In genomic region chr6:6007311-6008113, GRCh38 we compare ENCODE assay signal across 8 cellular contexts. TPM values are rescaled to one million over a fixed set of nuclear protein-coding genes. Genes with fewer than 3 reads are reported as not detected.
DNase-seq lines count a peak whose midpoint lies in the region; TF ChIP-seq lines count a peak whose summit lies in the region.

No MANE protein-coding gene starts in this region.

- peak overlapping the region; percentile 25 for H3K56ac ChIP-seq in mesendoderm (ENCODE audit: low read length)

- no peak overlapping the region for H2BK5ac ChIP-seq in mesendoderm (ENCODE audit: low read length)

- WGBS in mesendoderm (ENCODE audit: extremely low coverage, insufficient coverage, low lambda C conversion rate) = no CpG with 5 or more reads among the region's 60 CpGs

- no peak overlapping the region for H3K23ac ChIP-seq in mesendoderm (ENCODE audit: low read length)

- DNase-seq in D341Med (ENCODE audit: low spot score) (peak; percentile 79), HAP-1 (ENCODE audit: low spot score in 2 of 2) (peak; percentile 46 to 81), mesendoderm (peak; percentile 78), HCEC 1CT (no peak), NCI-H2107 (lab: John Stamatoyannopoulos, UW) (no peak), OCI-M1 (lab: John Stamatoyannopoulos, UW) (no peak)

- no peak overlapping the region for H4K8ac ChIP-seq in mesendoderm (ENCODE audit: low read depth, low read length)

- no peak overlapping the region for H2BK120ac ChIP-seq in mesendoderm (ENCODE audit: low read depth, low read length)

- H2AK5ac ChIP-seq in mesendoderm (ENCODE audit: low read length) = no peak overlapping the region

- H3K27me3 ChIP-seq in HAP-1 (ENCODE audit: low read depth) (peaks cover 2% of the 10 kb centered on the region; the same call in 1 of the 2 replicates), OCI-LY1 (ENCODE audit: insufficient read depth, low read length) (no peaks in the 10 kb centered on the region), mesendoderm (ENCODE audit: insufficient read depth, low read length, poor library complexity) (peaks cover 37% of the 10 kb centered on the region)

- H3K9me3 ChIP-seq in HAP-1 (no peaks in the 10 kb centered on the region), OCI-LY1 (ENCODE audit: low read length) (no peaks in the 10 kb centered on the region; the same call in 1 of the 2 replicates)

- no peaks in the 10 kb centered on the region for H3K9me2 ChIP-seq in OCI-LY1 (ENCODE audit: low read depth, low read length)

- H3F3A ChIP-seq in OCI-LY1 (ENCODE audit: insufficient read depth, low read length) = peaks cover 6% of the 10 kb centered on the region; the same call in 1 of the 2 replicates

- peak overlapping the region; percentile 77; the same call in 1 of the 2 replicates for H2AFZ ChIP-seq in OCI-LY1 (ENCODE audit: low read length)

- 0 out of 2 replicates have a peak, but pooled peaks cover 4% of the 10 kb centered on the region for H3K4me1 ChIP-seq in HAP-1
- peaks cover 27% of the 10 kb centered on the region for H3K4me1 ChIP-seq in OCI-LY1 (ENCODE audit: insufficient read depth, low read length, severe bottlenecking)
- peaks cover 3% of the 10 kb centered on the region for H3K4me1 ChIP-seq in mesendoderm (ENCODE audit: control insufficient read depth, low read depth, low read length)

- no peaks in the 10 kb centered on the region for H3K36me3 ChIP-seq in HAP-1 (replicated peaks)
- H3K36me3 ChIP-seq in OCI-LY1 (ENCODE audit: insufficient read depth, low read length) = no peaks in the 10 kb centered on the region
- H3K36me3 ChIP-seq in mesendoderm (ENCODE audit: control insufficient read depth, insufficient read depth, low read length) = no peaks in the 10 kb centered on the region

- peak; percentile 60 for TF ChIP-seq CTCF in OCI-LY1 (IDR thresholded peaks at IDR 0.05; ENCODE audit: low read length)

- no peak overlapping the region for H4K5ac ChIP-seq in mesendoderm (ENCODE audit: low read length)

- H3K9ac ChIP-seq in OCI-LY1 (ENCODE audit: low read length) (peak overlapping the region; percentile 86), mesendoderm (ENCODE audit: low read length) (no peak overlapping the region)

- no peak overlapping the region for H3K18ac ChIP-seq in mesendoderm (ENCODE audit: low read length)

- H3K79me2 ChIP-seq in OCI-LY1 (ENCODE audit: insufficient read depth, low read length) (no peaks in the 10 kb centered on the region), mesendoderm (ENCODE audit: control insufficient read depth, insufficient read depth, low read length) (no peaks in the 10 kb centered on the region)

- H3K27ac ChIP-seq in OCI-LY1 (ENCODE audit: low read depth, low read length, poor library complexity, severe bottlenecking) = peak overlapping the region; percentile 88
- peak overlapping the region; percentile 69 for H3K27ac ChIP-seq in cingulate gyrus (ENCODE audit: low read depth, low read length)
- H3K27ac ChIP-seq in mesendoderm (ENCODE audit: low read depth, low read length) = no peak overlapping the region

- H2BK15ac ChIP-seq in mesendoderm (replicated peaks; ENCODE audit: low read depth) = no peak overlapping the region

- no peak overlapping the region for H3K4ac ChIP-seq in mesendoderm (ENCODE audit: low read depth, low read length)

- H3K79me1 ChIP-seq in mesendoderm (ENCODE audit: low read length) = no peaks in the 10 kb centered on the region

- H4K20me1 ChIP-seq in OCI-LY1 (ENCODE audit: insufficient read depth, low read length) = no peaks in the 10 kb centered on the region

- peak overlapping the region; percentile 95 for H3K4me2 ChIP-seq in OCI-LY1 (ENCODE audit: low read length)
- H3K4me2 ChIP-seq in mesendoderm (ENCODE audit: low read length) = peak overlapping the region; percentile 54

- H3K4me3 ChIP-seq in HAP-1 (peak overlapping the region; percentile 65), OCI-LY1 (ENCODE audit: low read depth, low read length, poor library complexity, severe bottlenecking) (peak overlapping the region; percentile 79), mesendoderm (ENCODE audit: low read length) (no peak overlapping the region)

- in situ Hi-C loops in HAP-1 (cut with MboI; ENCODE audit: low sequenced_read_pairs) = no loop called here

RNA-seq across cellular contexts. Expression of gene NRN1, which starts 0.8 kb away (rescaled TPM):
- 0.25 TPM for polyA plus RNA-seq in mesendoderm (2013, experiment 1 of 2)
- polyA plus RNA-seq in mesendoderm (2013, experiment 2 of 2) = 0.25 TPM

Comparison
In these comparisons a context has a peak if more than half of its experiments do, and no peak if none do; other contexts are left out.
1. DNase-seq: peak in D341Med (single experiment), HAP-1 (2 of 2) and mesendoderm (single experiment); none in HCEC 1CT (single experiment), NCI-H2107 (single experiment) and OCI-M1 (single experiment).